ENCODE assay signal across 8 cellular contexts in genomic region chr13:29508130-29508873, GRCh38.
DNase-seq lines count a peak whose midpoint lies in the region; ATAC-seq, FAIRE-seq and TF ChIP-seq lines count a peak whose summit lies in the region.

No MANE protein-coding gene starts in this region.

- DNase-seq in NCI-H2029 (lab: John Stamatoyannopoulos, UW) (peak; percentile 34), NCI-H2029 treated with DMSO at 0.1 percent for 48 hours (lab: John Stamatoyannopoulos, UW) (no peak), NCI-H69 (lab: John Stamatoyannopoulos, UW) (peak; percentile 71), choroid plexus epithelial cell (ENCODE audit: low read depth) (peak; percentile 90), HepG2 (ENCODE audit: low spot score) (peak; percentile 60)
- DNase-seq in activated CD4-positive, alpha-beta T cell treated with anti-CD3 and anti-CD28 coated beads for 48 hours, result peak; percentile 80
- DNase-seq in stimulated activated CD4-positive, alpha-beta T cell treated with anti-CD3 and anti-CD28 coated beads, Interleukin-4, amount 100 ng/mL, for 48 hours (ENCODE audit: low read depth in 2 of 2), result peak; percentile 60 to 68

- peaks cover 4 to 8% of the 10 kb centered on the region in 2 experiments; a peak in 3 of 5 replicates for H3K36me3 ChIP-seq in HepG2 (replicated peaks in 1 of 2; ENCODE audit: control insufficient read depth in 1 of 2, insufficient read depth in 2 of 2, low read length in 2 of 2)

- H2AFZ ChIP-seq in HepG2 (ENCODE audit: low read length), result no peak overlapping the region

- no peak overlapping the region for H3K27ac ChIP-seq in HepG2 (ENCODE audit: extremely low read length, insufficient read depth, low read length)

- TF ChIP-seq CTCF in choroid plexus epithelial cell (conservative IDR thresholded peaks at IDR 0.05; ENCODE audit: low read depth, low read length), result peak; percentile 99
- peak; percentile 94 for TF ChIP-seq CTCF in HepG2 (CRISPR knock-in tag; IDR thresholded peaks at IDR 0.05)

- POLR2A ChIA-PET in HepG2 (lab: Yijun Ruan, JAX), result interaction anchor here (0.6 to 1.0 kb wide), 2 partner anchors 11 to 184 kb away, joined by 3 to 4 read pairs; no protein-coding TSS in a partner anchor

- no peaks in the 10 kb centered on the region for H3K79me2 ChIP-seq in HepG2 (ENCODE audit: insufficient read depth, low read length)

- TF ChIP-seq EP300 in HepG2 (IDR thresholded peaks at IDR 0.05; ENCODE audit: low read depth in 2 of 2, low read length in 2 of 2) (no peak), HepG2 (CRISPR knock-in tag; IDR thresholded peaks at IDR 0.05; ENCODE audit: borderline replicate concordance) (no peak)

- no peaks in the 10 kb centered on the region for H3K9me3 ChIP-seq in HepG2 (ENCODE audit: low read length)

- BruUV-seq in HepG2 (replicated peaks; lab: Mats Ljungman, UMichigan), result no TSS peak

- ATAC-seq in HG02973 (IDR thresholded peaks at IDR 0.05; ENCODE audit: unreplicated experiment) (peak; percentile 55), HepG2 (peak; percentile 88)

- CTCF ChIA-PET in HepG2 (lab: Yijun Ruan, JAX; ENCODE audit: low intra/inter-chr PET ratio, low total read pairs), result interaction anchor here (1.0 to 2.7 kb wide), 2 partner anchors 199 to 205 kb away, joined by 11 to 26 read pairs; no protein-coding TSS in a partner anchor

- peaks cover 4% of the 10 kb centered on the region; the same call in 1 of the 2 replicates for H4K20me1 ChIP-seq in HepG2 (ENCODE audit: insufficient read depth, low read length)

- H3K4me3 ChIP-seq in choroid plexus epithelial cell (ENCODE audit: low read depth, low read length) (no peak overlapping the region), HepG2 (replicated peaks in 1 of 3; ENCODE audit: insufficient read depth in 1 of 3, low read depth in 2 of 3, low read length in 3 of 3) (no peak overlapping the region)

- peaks cover 0 to 10% of the 10 kb centered on the region in 2 experiments; a peak in 1 of 5 replicates for H3K27me3 ChIP-seq in HepG2 (ENCODE audit: control insufficient read depth in 1 of 2, insufficient read depth in 2 of 2, low read length in 2 of 2)

- intact Hi-C loops in HepG2 (cut with micrococcal nuclease; ENCODE audit: unreplicated experiment), result loop anchor here (1.0 to 10.0 kb wide), 2 partner anchors 86 to 200 kb away; partner anchors contain the start of gene SLC7A1

- H3K4me2 ChIP-seq in HepG2 (ENCODE audit: low read depth, low read length), result no peak overlapping the region

- TF ChIP-seq POLR2A in HepG2 (IDR thresholded peaks at IDR 0.05; ENCODE audit: insufficient read depth in 1 of 2, low read depth in 2 of 2, low read length in 2 of 2), result no peak

- in situ Hi-C loops in HepG2 (cut with HindIII; ENCODE audit: extremely low pct_ligation_motif_present, low pct_unique_long_range_greater_than_20kb), result loop anchor here (5.0 to 10.0 kb wide), 2 partner anchors 199 to 606 kb away; no protein-coding TSS in a partner anchor

- peak; percentile 75 for TF ChIP-seq RAD21 in HepG2 (CRISPR knock-in tag; IDR thresholded peaks at IDR 0.05)

- H3K4me1 ChIP-seq in HepG2 (ENCODE audit: insufficient read depth, low read length), result peaks cover 12% of the 10 kb centered on the region

- peak; percentile 63 for FAIRE-seq in HepG2 (lab: Jason Lieb, UNC)

- 53% methylated on average over 13 of the region's 16 CpGs for WGBS in HepG2 (ENCODE audit: low lambda C conversion rate)

- H3K9ac ChIP-seq in HepG2 (ENCODE audit: insufficient read depth, low read depth, low read length), result no peak overlapping the region

TF ChIP-seq in HepG2, 621 proteins besides CTCF, POLR2A, EP300 and RAD21 (continues in another document):
- TF ChIP-seq ZSCAN9 (CRISPR knock-in tag; IDR thresholded peaks at IDR 0.05; ENCODE audit: borderline replicate concordance), result no peak
- TF ChIP-seq, protein P1, sequence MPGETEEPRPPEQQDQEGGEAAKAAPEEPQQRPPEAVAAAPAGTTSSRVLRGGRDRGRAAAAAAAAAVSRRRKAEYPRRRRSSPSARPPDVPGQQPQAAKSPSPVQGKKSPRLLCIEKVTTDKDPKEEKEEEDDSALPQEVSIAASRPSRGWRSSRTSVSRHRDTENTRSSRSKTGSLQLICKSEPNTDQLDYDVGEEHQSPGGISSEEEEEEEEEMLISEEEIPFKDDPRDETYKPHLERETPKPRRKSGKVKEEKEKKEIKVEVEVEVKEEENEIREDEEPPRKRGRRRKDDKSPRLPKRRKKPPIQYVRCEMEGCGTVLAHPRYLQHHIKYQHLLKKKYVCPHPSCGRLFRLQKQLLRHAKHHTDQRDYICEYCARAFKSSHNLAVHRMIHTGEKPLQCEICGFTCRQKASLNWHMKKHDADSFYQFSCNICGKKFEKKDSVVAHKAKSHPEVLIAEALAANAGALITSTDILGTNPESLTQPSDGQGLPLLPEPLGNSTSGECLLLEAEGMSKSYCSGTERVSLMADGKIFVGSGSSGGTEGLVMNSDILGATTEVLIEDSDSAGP (CRISPR knock-in tag; IDR thresholded peaks at IDR 0.05; ENCODE audit: borderline replicate concordance), result peak; percentile 25; the same call in 1 of the 2 replicates
- TF ChIP-seq SP2 (CRISPR knock-in tag; IDR thresholded peaks at IDR 0.05), result no peak
- TF ChIP-seq ONECUT2 (CRISPR knock-in tag; IDR thresholded peaks at IDR 0.05), result no peak
- no peak for TF ChIP-seq FOXA3 (CRISPR knock-in tag; IDR thresholded peaks at IDR 0.05)
- no peak for TF ChIP-seq ZNF446 (CRISPR knock-in tag; IDR thresholded peaks at IDR 0.05)
- TF ChIP-seq SSRP1 (CRISPR knock-in tag; IDR thresholded peaks at IDR 0.05), result no peak; the same call in 1 of the 2 replicates
- no peak for TF ChIP-seq KLF13 (CRISPR knock-in tag; IDR thresholded peaks at IDR 0.05)
- no peak for TF ChIP-seq SIX4 (CRISPR knock-in tag; IDR thresholded peaks at IDR 0.05)
- no peak for TF ChIP-seq ARNT (IDR thresholded peaks at IDR 0.05)
- no peak for TF ChIP-seq MYC (CRISPR knock-in tag; IDR thresholded peaks at IDR 0.05; ENCODE audit: borderline replicate concordance)
- TF ChIP-seq TGIF2 (CRISPR knock-in tag; IDR thresholded peaks at IDR 0.05), result no peak
- TF ChIP-seq ZNF451 (CRISPR knock-in tag; IDR thresholded peaks at IDR 0.05), result no peak
- TF ChIP-seq, protein P2, sequence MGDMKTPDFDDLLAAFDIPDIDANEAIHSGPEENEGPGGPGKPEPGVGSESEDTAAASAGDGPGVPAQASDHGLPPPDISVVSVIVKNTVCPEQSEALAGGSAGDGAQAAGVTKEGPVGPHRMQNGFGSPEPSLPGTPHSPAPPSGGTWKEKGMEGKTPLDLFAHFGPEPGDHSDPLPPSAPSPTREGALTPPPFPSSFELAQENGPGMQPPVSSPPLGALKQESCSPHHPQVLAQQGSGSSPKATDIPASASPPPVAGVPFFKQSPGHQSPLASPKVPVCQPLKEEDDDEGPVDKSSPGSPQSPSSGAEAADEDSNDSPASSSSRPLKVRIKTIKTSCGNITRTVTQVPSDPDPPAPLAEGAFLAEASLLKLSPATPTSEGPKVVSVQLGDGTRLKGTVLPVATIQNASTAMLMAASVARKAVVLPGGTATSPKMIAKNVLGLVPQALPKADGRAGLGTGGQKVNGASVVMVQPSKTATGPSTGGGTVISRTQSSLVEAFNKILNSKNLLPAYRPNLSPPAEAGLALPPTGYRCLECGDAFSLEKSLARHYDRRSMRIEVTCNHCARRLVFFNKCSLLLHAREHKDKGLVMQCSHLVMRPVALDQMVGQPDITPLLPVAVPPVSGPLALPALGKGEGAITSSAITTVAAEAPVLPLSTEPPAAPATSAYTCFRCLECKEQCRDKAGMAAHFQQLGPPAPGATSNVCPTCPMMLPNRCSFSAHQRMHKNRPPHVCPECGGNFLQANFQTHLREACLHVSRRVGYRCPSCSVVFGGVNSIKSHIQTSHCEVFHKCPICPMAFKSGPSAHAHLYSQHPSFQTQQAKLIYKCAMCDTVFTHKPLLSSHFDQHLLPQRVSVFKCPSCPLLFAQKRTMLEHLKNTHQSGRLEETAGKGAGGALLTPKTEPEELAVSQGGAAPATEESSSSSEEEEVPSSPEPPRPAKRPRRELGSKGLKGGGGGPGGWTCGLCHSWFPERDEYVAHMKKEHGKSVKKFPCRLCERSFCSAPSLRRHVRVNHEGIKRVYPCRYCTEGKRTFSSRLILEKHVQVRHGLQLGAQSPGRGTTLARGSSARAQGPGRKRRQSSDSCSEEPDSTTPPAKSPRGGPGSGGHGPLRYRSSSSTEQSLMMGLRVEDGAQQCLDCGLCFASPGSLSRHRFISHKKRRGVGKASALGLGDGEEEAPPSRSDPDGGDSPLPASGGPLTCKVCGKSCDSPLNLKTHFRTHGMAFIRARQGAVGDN (CRISPR knock-in tag; IDR thresholded peaks at IDR 0.05), result no peak; the same call in 1 of the 2 replicates
- no peak for TF ChIP-seq DMAP1 (CRISPR knock-in tag; IDR thresholded peaks at IDR 0.05)
- TF ChIP-seq, protein P3, sequence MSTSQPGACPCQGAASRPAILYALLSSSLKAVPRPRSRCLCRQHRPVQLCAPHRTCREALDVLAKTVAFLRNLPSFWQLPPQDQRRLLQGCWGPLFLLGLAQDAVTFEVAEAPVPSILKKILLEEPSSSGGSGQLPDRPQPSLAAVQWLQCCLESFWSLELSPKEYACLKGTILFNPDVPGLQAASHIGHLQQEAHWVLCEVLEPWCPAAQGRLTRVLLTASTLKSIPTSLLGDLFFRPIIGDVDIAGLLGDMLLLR (CRISPR knock-in tag; IDR thresholded peaks at IDR 0.05), result no peak
- TF ChIP-seq DRAP1 (CRISPR knock-in tag; IDR thresholded peaks at IDR 0.05), result 0 out of 2 replicates have a peak, but pooled peaks have one; percentile 21
- no peak for TF ChIP-seq ZNF589 (CRISPR knock-in tag; conservative IDR thresholded peaks at IDR 0.05)
- no peak; the same call in 1 of the 2 replicates for TF ChIP-seq KDM4B (CRISPR knock-in tag; IDR thresholded peaks at IDR 0.05)
- TF ChIP-seq SAP130 (CRISPR knock-in tag; IDR thresholded peaks at IDR 0.05; ENCODE audit: low read depth), result no peak
- no peak for TF ChIP-seq JDP2 (CRISPR knock-in tag; IDR thresholded peaks at IDR 0.05; ENCODE audit: borderline replicate concordance)
- no peak for TF ChIP-seq PBX3 (CRISPR knock-in tag; IDR thresholded peaks at IDR 0.05; ENCODE audit: borderline replicate concordance)
